In the genomic region with DNA sequence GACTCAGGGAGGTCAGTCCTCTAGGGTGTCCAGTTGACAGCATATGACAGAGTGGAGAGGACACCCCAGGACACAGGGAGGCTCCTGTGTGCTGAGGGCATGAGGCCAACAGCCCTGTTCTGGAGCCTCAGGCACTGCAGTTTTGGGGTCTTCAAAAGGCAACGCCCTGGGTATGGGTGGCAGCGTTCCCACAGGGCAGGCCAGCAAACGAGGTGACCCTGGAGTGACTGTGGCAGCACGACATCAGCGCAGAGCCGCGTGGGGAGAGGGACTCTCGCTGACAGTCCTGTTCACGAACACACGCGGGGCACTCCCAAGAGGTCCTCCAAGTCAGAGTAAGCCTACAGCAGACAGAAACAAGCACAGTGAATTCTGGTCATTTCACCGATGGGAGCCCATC, we compare ENCODE assay signal across 16 cellular contexts.
"Had no signal": no experiment of that assay in that cellular context is flagged by ENCODE, and none has a peak within 500 bp of the region (broad histone marks: within the 10 kb centered on the region; RNA-seq: fewer than 3 reads in every experiment).

No MANE protein-coding gene starts in this region.

- H3K36me3 Mint-ChIP-seq: mesothelial cell of epicardium; natural killer cell treated with Interleukin-12 subunit alpha and Interleukin-12 subunit beta and Interleukin-15 and Interleukin-18, amount 100 ng/mL, for 72 hours; stimulated activated naive B cell treated with anti-CD40 and anti-IgM and Interleukin-4, amounts not matched to agents 10 μg/mL and 1 μg/mL and 100 μg/mL, for 72 hours had no signal

- H3K27ac Mint-ChIP-seq: natural killer cell treated with Interleukin-12 subunit alpha and Interleukin-12 subunit beta and Interleukin-15 and Interleukin-18, amount 100 ng/mL, for 72 hours; stimulated activated naive B cell treated with anti-CD40 and anti-IgM and Interleukin-4, amounts not matched to agents 10 μg/mL and 1 μg/mL and 100 μg/mL, for 72 hours had no signal

- H3K27ac ChIP-seq: breast epithelium, coronary artery, dorsolateral prefrontal cortex, gastroesophageal sphincter, testis, tibial nerve had no signal

- ATAC-seq: gastroesophageal sphincter; left colon; stimulated activated naive B cell treated with anti-CD40 and anti-IgM and Interleukin-4, amounts not matched to agents 10 μg/mL and 1 μg/mL and 100 μg/mL, for 72 hours; stimulated activated naive CD8-positive, alpha-beta T cell treated with anti-CD3 and anti-CD28 coated beads, Interleukin-15, amount 100 ng/mL, for 72 hours had no signal

- H3K36me3 ChIP-seq: breast epithelium, gastroesophageal sphincter, tibial nerve had no signal

- H3K27me3 ChIP-seq: breast epithelium, testis had no signal

- DNase-seq: caudate nucleus; dorsolateral prefrontal cortex; effector CD8-positive, alpha-beta T cell; glutamatergic neuron; left colon; stimulated activated CD4-positive, alpha-beta T cell treated with anti-CD3 and anti-CD28 coated beads, Interleukin-4, amount 100 ng/mL, for 24 hours; stimulated activated naive B cell treated with anti-CD40 and anti-IgM and Interleukin-4, amounts not matched to agents 10 μg/mL and 1 μg/mL and 100 μg/mL, for 72 hours; stimulated activated naive CD8-positive, alpha-beta T cell treated with anti-CD3 and anti-CD28 coated beads, Interleukin-15, amount 100 ng/mL, for 72 hours; testis had no signal

- H3K4me3 Mint-ChIP-seq: mesothelial cell of epicardium; natural killer cell treated with Interleukin-12 subunit alpha and Interleukin-12 subunit beta and Interleukin-15 and Interleukin-18, amount 100 ng/mL, for 72 hours; stimulated activated naive B cell treated with anti-CD40 and anti-IgM and Interleukin-4, amounts not matched to agents 10 μg/mL and 1 μg/mL and 100 μg/mL, for 72 hours; stimulated activated naive CD8-positive, alpha-beta T cell treated with anti-CD3 and anti-CD28 coated beads, Interleukin-15, amount 100 ng/mL, for 72 hours had no signal

- H3K4me1 ChIP-seq: breast epithelium, testis had no signal

- H3K4me3 ChIP-seq: breast epithelium, coronary artery, dorsolateral prefrontal cortex, gastroesophageal sphincter, smooth muscle cell, testis, tibial nerve had no signal

- H3K4me1 Mint-ChIP-seq: stimulated activated naive CD8-positive, alpha-beta T cell treated with anti-CD3 and anti-CD28 coated beads, Interleukin-15, amount 100 ng/mL, for 72 hours had no signal

- H3K9me3 ChIP-seq: breast epithelium, gastroesophageal sphincter, testis, tibial nerve had no signal

- H3K9me3 Mint-ChIP-seq: mesothelial cell of epicardium; natural killer cell treated with Interleukin-12 subunit alpha and Interleukin-12 subunit beta and Interleukin-15 and Interleukin-18, amount 100 ng/mL, for 72 hours; stimulated activated naive B cell treated with anti-CD40 and anti-IgM and Interleukin-4, amounts not matched to agents 10 μg/mL and 1 μg/mL and 100 μg/mL, for 72 hours; stimulated activated naive CD8-positive, alpha-beta T cell treated with anti-CD3 and anti-CD28 coated beads, Interleukin-15, amount 100 ng/mL, for 72 hours had no signal
